Comparison of ENCODE assay signal across 9 cellular contexts in the genomic region with DNA sequence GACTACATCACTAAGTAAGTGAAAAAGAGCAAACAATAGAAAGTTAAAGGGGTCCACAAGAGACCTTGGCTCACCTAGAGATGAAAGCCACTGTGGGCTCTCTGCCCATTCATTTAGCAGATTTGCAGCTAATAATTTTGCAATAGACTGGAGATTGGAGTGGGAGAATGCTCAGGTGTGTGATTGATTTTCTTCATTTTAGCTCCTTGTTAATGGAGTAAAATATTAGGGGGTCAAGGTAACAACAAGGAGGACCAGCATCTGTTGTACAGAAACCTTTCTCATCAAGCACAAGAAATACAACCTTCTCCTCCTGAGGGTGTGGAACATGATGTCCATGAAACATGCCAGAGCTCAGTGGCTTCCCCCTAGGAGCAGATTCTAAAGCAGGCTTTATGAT.
"Had no signal": no experiment of that assay in that cellular context is flagged by ENCODE, and none has a peak within 500 bp of the region (broad histone marks: within the 10 kb centered on the region; RNA-seq: fewer than 3 reads in every experiment).

No MANE protein-coding gene starts in this region.

- H3K27ac ChIP-seq: GM23248, HL-60 had no signal

- H3K4me3 Mint-ChIP-seq: HFFc6, IgD-negative memory B cell had no signal

- ATAC-seq: HCT116, HepG2 had no signal

- H3K9me3 Mint-ChIP-seq: HFFc6 had no signal

- H3K27ac Mint-ChIP-seq: HFFc6 had no signal

- H3K36me3 ChIP-seq: HAP-1 had no signal

- H3K9me3 ChIP-seq: HAP-1 had no signal

- H3K4me1 Mint-ChIP-seq: IgD-negative memory B cell had no signal

- H3K4me1 ChIP-seq: HAP-1 had no signal

- FAIRE-seq: HepG2 had no signal

- H3K36me3 Mint-ChIP-seq: IgD-negative memory B cell had no signal

- H3K4me3 ChIP-seq: GM23248, HAP-1 had no signal

- DNase-seq: GM23248, GOT3, H7, HFFc6 had no signal
